In the genomic region with DNA sequence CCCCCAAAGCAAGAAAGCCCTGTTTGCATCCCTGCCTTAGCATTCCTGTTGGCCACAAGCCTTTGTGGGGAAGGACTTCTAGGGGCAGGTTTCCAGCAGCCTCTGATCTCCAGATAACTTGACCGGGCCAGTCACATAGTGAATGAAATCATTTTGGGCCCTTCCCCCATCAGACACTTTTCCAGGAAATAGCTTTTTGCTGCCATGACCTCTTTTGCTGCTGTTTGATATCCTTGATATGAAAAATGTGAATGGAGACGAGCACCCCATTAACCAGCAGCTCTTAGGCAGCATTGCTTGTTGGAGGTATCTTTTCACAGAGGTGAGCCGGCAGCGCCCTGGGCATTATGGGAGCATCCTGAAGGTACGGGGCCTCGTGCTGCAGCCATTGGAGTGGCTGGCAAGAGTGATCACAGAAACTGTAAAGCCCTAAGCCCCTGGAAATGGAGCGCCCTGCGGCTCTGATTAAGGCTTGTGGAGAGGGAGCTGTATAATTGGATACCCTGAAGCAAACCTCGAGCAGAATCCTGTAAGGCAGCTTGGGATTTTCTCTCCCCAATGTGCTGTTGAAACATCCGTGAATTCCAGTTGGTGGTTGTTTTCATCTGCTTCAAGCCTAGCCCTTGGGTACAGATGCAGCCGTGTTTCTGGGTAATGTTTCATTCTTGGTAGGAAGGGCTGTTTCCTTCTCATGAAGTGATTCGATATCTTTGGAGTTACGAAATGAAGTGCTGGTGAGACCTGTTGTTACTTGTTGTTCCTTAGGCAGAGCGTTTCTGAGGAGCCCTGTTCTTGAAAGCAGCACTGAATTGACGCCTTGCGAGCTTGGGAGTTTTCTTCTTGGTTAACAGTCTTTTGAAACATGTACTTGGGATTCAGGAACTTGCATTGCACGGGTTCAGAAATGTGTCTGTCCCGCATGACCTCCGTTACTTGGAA, we compare ENCODE assay signal across 9 cellular contexts.
DNase-seq lines count a peak whose midpoint lies in the region; ATAC-seq and TF ChIP-seq lines count a peak whose summit lies in the region.
"Had no signal": no experiment of that assay in that cellular context is flagged by ENCODE, and none has a peak within 500 bp of the region (broad histone marks: within the 10 kb centered on the region; RNA-seq: fewer than 3 reads in every experiment).

No MANE protein-coding gene starts in this region.

- no peaks in the 10 kb centered on the region for H4K20me1 ChIP-seq in mammary epithelial cell (ENCODE audit: insufficient read depth, low read length)

- in situ Hi-C loops in mammary epithelial cell (cut with MboI; ENCODE audit: low sequenced_read_pairs in 2 of 2) (no loop called here), KBM-7 (cut with MboI; ENCODE audit: low pct_unique_long_range_greater_than_20kb, low sequenced_read_pairs) (no loop called here)

- peak overlapping the region; percentile 18 for H3K9ac ChIP-seq in mammary epithelial cell (ENCODE audit: insufficient read depth, low read length)

- H3K79me2 ChIP-seq in mammary epithelial cell (ENCODE audit: insufficient read depth, low read length) = no peaks in the 10 kb centered on the region

- H3K36me3 ChIP-seq in mammary epithelial cell (ENCODE audit: insufficient read depth, low read length) (no peaks in the 10 kb centered on the region), lung (ENCODE audit: control insufficient read depth in 2 of 2, insufficient read depth in 2 of 2, low read length in 2 of 2) (no peaks in the 10 kb centered on the region)
- H3K36me3 ChIP-seq: HAP-1 had no signal

- intact Hi-C loops in mammary epithelial cell (cut with micrococcal nuclease) = loop anchor here (2.0 kb wide), 1 partner anchor 70 kb away; no protein-coding TSS in a partner anchor

- CTCF ChIA-PET in AG04450 (lab: Charles Lee) (no interaction called here), mammary epithelial cell (lab: Charles Lee; ENCODE audit: low non-redundant PET) (no interaction called here)

- H3K9me3 ChIP-seq in AG04450 (ENCODE audit: control insufficient read depth, insufficient read depth, low read length) (peaks cover 2% of the 10 kb centered on the region; the same call in 1 of the 2 replicates), mammary epithelial cell (replicated peaks; ENCODE audit: insufficient read depth, low read length) (no peaks in the 10 kb centered on the region), lung (ENCODE audit: control insufficient read depth in 2 of 2, insufficient read depth in 1 of 2, low read length in 1 of 2) (no peaks in the 10 kb centered on the region)
- H3K9me3 ChIP-seq: HAP-1 had no signal

- peak overlapping the region; percentile 98 for H2AFZ ChIP-seq in mammary epithelial cell (ENCODE audit: low read depth, low read length)

- WGBS in mammary epithelial cell (ENCODE audit: low coverage, missing lambda C conversion rate) = 6% methylated on average over 18 of the region's 19 CpGs
- WGBS in lung, 2 donors = 39 to 47% methylated on average over 19 of the region's 19 CpGs

- peak; percentile 64 for ATAC-seq in lung (ENCODE audit: insufficient read depth, low FRiP score)
- ATAC-seq in GM18868 (IDR thresholded peaks at IDR 0.05; ENCODE audit: unreplicated experiment) = no peak

- TF ChIP-seq CTCF in AG04450 (IDR thresholded peaks at IDR 0.05; ENCODE audit: low read depth, low read length) = no peak
- no peak for TF ChIP-seq CTCF in mammary epithelial cell (conservative IDR thresholded peaks at IDR 0.05 in 1 of 2, IDR thresholded peaks at IDR 0.05 in 1 of 2; ENCODE audit: extremely low read depth in 1 of 2, insufficient read depth in 1 of 2, low read depth in 1 of 2, low read length in 2 of 2)
- no peak for TF ChIP-seq CTCF in lung (IDR thresholded peaks at IDR 0.05; ENCODE audit: control extremely low read depth, extremely low read depth)

- peaks cover 22% of the 10 kb centered on the region for H3K4me1 ChIP-seq in mammary epithelial cell (ENCODE audit: insufficient read depth, low read length)
- H3K4me1 ChIP-seq in lung (ENCODE audit: control insufficient read depth in 2 of 2, insufficient read depth in 2 of 2, low read length in 2 of 2) = peaks cover 4 to 10% of the 10 kb centered on the region in 2 donors
- H3K4me1 ChIP-seq: HAP-1 had no signal

- H3K27ac ChIP-seq in AG04450 (ENCODE audit: low read depth, low read length) (peak overlapping the region; percentile 12), mammary epithelial cell (ENCODE audit: insufficient read depth, low read depth, low read length) (peak overlapping the region; percentile 37), lung (ENCODE audit: low read depth in 1 of 2, low read length in 1 of 2) (peak overlapping the region in 1 of 2 donors; percentile 86)

- dilution Hi-C loops in mammary epithelial cell (cut with HindIII; ENCODE audit: low sequenced_read_pairs) = no loop called here

- peak; percentile 56 for DNase-seq in AG04450 (ENCODE audit: low read depth, low spot score)
- DNase-seq in Kasumi-1 (lab: John Stamatoyannopoulos, UW) = peak; percentile 49 to 54
- DNase-seq in mammary epithelial cell = peak; percentile 93
- peak; percentile 59 for DNase-seq in lung (ENCODE audit: low spot score)
- DNase-seq in KBM-7 = no peak
- no peak for DNase-seq in NCI-H1694 (lab: John Stamatoyannopoulos, UW)
- DNase-seq in NCI-H446 treated with DMSO at 0.1 percent for 48 hours (lab: John Stamatoyannopoulos, UW) = no peak

- POLR2A ChIA-PET in AG04450 (lab: Yijun Ruan, JAX) = interaction anchor here (0.7 to 1.8 kb wide), 2 partner anchors 21 to 205 kb away, joined by 3 to 6 read pairs; no protein-coding TSS in a partner anchor

- H3K4me3 ChIP-seq in AG04450 (ENCODE audit: low read depth, low read length) = no peak overlapping the region
- peak overlapping the region in 2 of 3 experiments; percentile 1 to 9 for H3K4me3 ChIP-seq in mammary epithelial cell (replicated peaks in 1 of 3; ENCODE audit: insufficient read depth in 1 of 3, low read depth in 2 of 3, low read length in 3 of 3)
- H3K4me3 ChIP-seq in lung = no peak overlapping the region
- H3K4me3 ChIP-seq: HAP-1 had no signal

- H3K4me2 ChIP-seq in mammary epithelial cell (ENCODE audit: insufficient read depth, low read depth, low read length) = peak overlapping the region; percentile 63

- no TSS peak for BruUV-seq in mammary epithelial cell (replicated peaks; lab: Mats Ljungman, UMichigan)

- H3K27me3 ChIP-seq in AG04450 (ENCODE audit: control insufficient read depth, insufficient read depth, low read length) = no peaks in the 10 kb centered on the region
- no peaks in the 10 kb centered on the region for H3K27me3 ChIP-seq in mammary epithelial cell (ENCODE audit: insufficient read depth, low read length)
- H3K27me3 ChIP-seq in lung (ENCODE audit: control insufficient read depth, insufficient read depth) = no peaks in the 10 kb centered on the region

Comparison
In these comparisons a context has a peak if more than half of its experiments do, and no peak if none do; other contexts are left out.
1. DNase-seq: peak in AG04450 (single experiment), Kasumi-1 (2 of 2), mammary epithelial cell (single experiment) and lung (single experiment); none in KBM-7 (single experiment), NCI-H1694 (single experiment) and NCI-H446 treated with DMSO at 0.1 percent for 48 hours (single experiment).
2. H3K4me3 ChIP-seq: peak in mammary epithelial cell (2 of 3); none in AG04450 (single experiment) and lung (single experiment).